Comparison of ENCODE assay signal across 8 cellular contexts in genomic region chr16:87490799-87491521, GRCh38. TPM values are rescaled to one million over a fixed set of nuclear protein-coding genes. Genes with fewer than 3 reads are reported as not detected.
DNase-seq lines count a peak whose midpoint lies in the region; ATAC-seq, FAIRE-seq and TF ChIP-seq lines count a peak whose summit lies in the region.
"Not testable (repeated sequence)": the region's sequence is repeated elsewhere in the genome, so short reads cannot be mapped to it uniquely, and the experiment has no call there.

No MANE protein-coding gene starts in this region.

- dilution Hi-C loops in IMR-90 (cut with HindIII; ENCODE audit: low sequenced_read_pairs, unreplicated experiment), result not testable (repeated sequence)

- H2AK9ac ChIP-seq in IMR-90 (replicated peaks; ENCODE audit: low read depth, low read length, poor library complexity), result peak overlapping the region; percentile 37

- 0 out of 2 replicates have a peak overlapping the region, but pooled peaks have one; percentile 27 for H3K4ac ChIP-seq in IMR-90 (ENCODE audit: low read depth, low read length)
- H3K4ac ChIP-seq in H1 (replicated peaks; ENCODE audit: insufficient read length, low read depth, low read length), result not testable (repeated sequence)

- peaks cover 9 to 57% of the 10 kb centered on the region in 2 experiments for H3K79me2 ChIP-seq in H1 (ENCODE audit: control insufficient read depth in 1 of 2, insufficient read depth in 2 of 2, low read length in 2 of 2)

- not testable (repeated sequence) for BruUV-seq in IMR-90 (replicated peaks; lab: Mats Ljungman, UMichigan)

- not testable (repeated sequence) for TF ChIP-seq EP300 in H1 (IDR thresholded peaks at IDR 0.05; ENCODE audit: borderline replicate concordance in 1 of 2, low read depth in 2 of 2, low read length in 2 of 2)

- peak overlapping the region; percentile 64 for H3K23ac ChIP-seq in IMR-90 (ENCODE audit: low read depth, low read length)
- not testable (repeated sequence) for H3K23ac ChIP-seq in H1 (ENCODE audit: insufficient read length)

- H2AK5ac ChIP-seq in IMR-90 (ENCODE audit: low read depth, low read length), result peak overlapping the region; percentile 23; the same call in 1 of the 2 replicates
- not testable (repeated sequence) for H2AK5ac ChIP-seq in H1 (ENCODE audit: low read depth, low read length)

- H3K27ac Mint-ChIP-seq in activated naive CD4-positive, alpha-beta T cell treated with anti-CD3 and anti-CD28 coated beads for 36 hours, result peak overlapping the region; percentile 75
- peak overlapping the region; percentile 32 for H3K27ac Mint-ChIP-seq in stimulated activated memory B cell treated with anti-CD40 and anti-IgM and Interleukin-4, amounts not matched to agents 10 μg/mL and 1 μg/mL and 100 μg/mL, for 72 hours

- not testable (repeated sequence) for H3K56ac ChIP-seq in IMR-90 (ENCODE audit: extremely low read depth, insufficient read depth, low read length); H1 (replicated peaks; ENCODE audit: insufficient read length, low read depth, low read length)

- H3K27me3 Mint-ChIP-seq in activated naive CD4-positive, alpha-beta T cell treated with anti-CD3 and anti-CD28 coated beads for 36 hours (ENCODE audit: low read depth), result not testable (repeated sequence)
- H3K27me3 Mint-ChIP-seq in stimulated activated memory B cell treated with anti-CD40 and anti-IgM and Interleukin-4, amounts not matched to agents 10 μg/mL and 1 μg/mL and 100 μg/mL, for 72 hours, result peaks cover 56% of the 10 kb centered on the region

- not testable (repeated sequence) for H2BK20ac ChIP-seq in IMR-90 (ENCODE audit: low read depth, low read length); H1 (ENCODE audit: low read length)

- not testable (repeated sequence) for H3K9me3 ChIP-seq in BE2C; IMR-90 (ENCODE audit: control insufficient read depth, insufficient read depth, low read length); H1 (ENCODE audit: insufficient read depth in 2 of 2, low read depth in 1 of 2, low read length in 1 of 2)

- H3K9me1 ChIP-seq in IMR-90 (ENCODE audit: insufficient read depth, low read length), result not testable (repeated sequence)

- 0 out of 2 replicates have a peak overlapping the region, but pooled peaks have one; percentile 2 for H3K27ac ChIP-seq in IMR-90 (ENCODE audit: insufficient read depth, low read length)
- not testable (repeated sequence) for H3K27ac ChIP-seq in H1 (ENCODE audit: low read depth, low read length); rectal smooth muscle tissue (ENCODE audit: low read depth, low read length)

- H2BK120ac ChIP-seq in IMR-90 (ENCODE audit: low read depth, low read length); H1 (replicated peaks; ENCODE audit: low read depth, low read length): not testable (repeated sequence)

- not testable (repeated sequence) for H2AFZ ChIP-seq in IMR-90 (replicated peaks; ENCODE audit: low read length, poor library complexity); H1 (ENCODE audit: low read length)

- peaks cover 12% of the 10 kb centered on the region; the same call in 1 of the 2 replicates for H3K23me2 ChIP-seq in H1 (ENCODE audit: low read depth, low read length)

- H3K27me3 ChIP-seq in BE2C; IMR-90 (ENCODE audit: control insufficient read depth, insufficient read depth, low read length); H1 (replicated peaks in 1 of 4; ENCODE audit: control insufficient read depth in 3 of 4, extremely low read depth in 1 of 4, insufficient read depth in 3 of 4, low read length in 3 of 4); rectal smooth muscle tissue (ENCODE audit: control insufficient read depth, insufficient read depth, low read length): not testable (repeated sequence)

- H4K5ac ChIP-seq in IMR-90 (ENCODE audit: low read depth, low read length); H1 (ENCODE audit: insufficient read length, low read depth, low read length): not testable (repeated sequence)

- H4K91ac ChIP-seq in IMR-90 (ENCODE audit: insufficient read depth, low read depth, low read length); H1 (replicated peaks; ENCODE audit: insufficient read length, low read length): not testable (repeated sequence)

- peaks cover 26% of the 10 kb centered on the region for H3K36me3 Mint-ChIP-seq in activated naive CD4-positive, alpha-beta T cell treated with anti-CD3 and anti-CD28 coated beads for 36 hours (ENCODE audit: low read depth)
- not testable (repeated sequence) for H3K36me3 Mint-ChIP-seq in stimulated activated memory B cell treated with anti-CD40 and anti-IgM and Interleukin-4, amounts not matched to agents 10 μg/mL and 1 μg/mL and 100 μg/mL, for 72 hours

- not testable (repeated sequence) for TF ChIP-seq RAD21 in IMR-90 (IDR thresholded peaks at IDR 0.05; ENCODE audit: low read length); H1 (IDR thresholded peaks at IDR 0.05 in 1 of 2, conservative IDR thresholded peaks at IDR 0.05 in 1 of 2; ENCODE audit: low read depth in 2 of 2, low read length in 2 of 2)

- peak overlapping the region; percentile 76 for H3K4me3 Mint-ChIP-seq in activated naive CD4-positive, alpha-beta T cell treated with anti-CD3 and anti-CD28 coated beads for 36 hours
- peak overlapping the region; percentile 75 for H3K4me3 Mint-ChIP-seq in stimulated activated memory B cell treated with anti-CD40 and anti-IgM and Interleukin-4, amounts not matched to agents 10 μg/mL and 1 μg/mL and 100 μg/mL, for 72 hours

- TF ChIP-seq POLR2A in IMR-90 (IDR thresholded peaks at IDR 0.05; ENCODE audit: low read depth, low read length), result peak; percentile 19; the same call in 1 of the 2 replicates
- TF ChIP-seq POLR2A in H1 (IDR thresholded peaks at IDR 0.05; ENCODE audit: control extremely low read depth in 1 of 2, low read depth in 2 of 2, low read length in 2 of 2), result not testable (repeated sequence)

- not testable (repeated sequence) for TF ChIP-seq CTCF in BE2C (IDR thresholded peaks at IDR 0.05; ENCODE audit: low read depth, low read length); IMR-90 (conservative IDR thresholded peaks at IDR 0.05; ENCODE audit: low read depth, low read length); H1 (IDR thresholded peaks at IDR 0.05; ENCODE audit: control extremely low read depth in 1 of 3, insufficient read depth in 1 of 3, low read depth in 1 of 3, low read length in 3 of 3)

- not testable (repeated sequence) for H3K18ac ChIP-seq in IMR-90 (ENCODE audit: low read depth, low read length); H1 (ENCODE audit: extremely low read depth, low read length)

- H3K9ac ChIP-seq in IMR-90 (ENCODE audit: low read depth, low read length) (peak overlapping the region; percentile 54), H1 (replicated peaks in 1 of 4; ENCODE audit: extremely low read depth in 1 of 4, low read depth in 3 of 4, low read length in 3 of 4) (peak overlapping the region in 1 of 4 experiments; percentile 40; a peak in 1 of 7 replicates)
- H3K9ac ChIP-seq in rectal smooth muscle tissue (ENCODE audit: low read length), result not testable (repeated sequence)

- H3K4me1 ChIP-seq in BE2C, result not testable (repeated sequence)
- H3K4me1 ChIP-seq in IMR-90 (ENCODE audit: control insufficient read depth, insufficient read depth, low read length) (peaks cover 23% of the 10 kb centered on the region), H1 (replicated peaks in 1 of 4; ENCODE audit: control insufficient read depth in 3 of 4, insufficient read depth in 4 of 4, low read length in 3 of 4) (peaks cover 9 to 23% (median 13%) of the 10 kb centered on the region in 4 experiments), rectal smooth muscle tissue (ENCODE audit: control insufficient read depth, insufficient read depth, low read length) (peaks cover 29% of the 10 kb centered on the region)

- intact Hi-C loops in IMR-90 (cut with micrococcal nuclease), result loop anchor here (5.0 kb wide), 1 partner anchor 44 kb away; no protein-coding TSS in a partner anchor
- intact Hi-C loops in activated naive CD4-positive, alpha-beta T cell treated with anti-CD3 and anti-CD28 coated beads for 36 hours (cut with micrococcal nuclease), result loop anchor here (2.0 to 10.0 kb wide), 4 partner anchors 54 to 936 kb away; partner anchors contain the start of gene MTHFSD

- H3K4me2 ChIP-seq in IMR-90 (ENCODE audit: low read depth, low read length), result peak overlapping the region; percentile 94
- H3K4me2 ChIP-seq in H1 (ENCODE audit: insufficient read depth in 1 of 2, low read depth in 2 of 2, low read length in 2 of 2), result peak overlapping the region; percentile 82 to 87

- peak overlapping the region; percentile 25; the same call in 1 of the 2 replicates for H3K14ac ChIP-seq in IMR-90 (replicated peaks; ENCODE audit: low read depth, low read length)
- H3K14ac ChIP-seq in H1 (ENCODE audit: insufficient read length), result not testable (repeated sequence)

- DNase-seq in BE2C, result peak; percentile 32
- DNase-seq in IMR-90, result not testable (repeated sequence)
- DNase-seq in activated naive CD4-positive, alpha-beta T cell treated with anti-CD3 and anti-CD28 coated beads for 36 hours, result peak; percentile 87
- DNase-seq in H1 (ENCODE audit: low read depth in 1 of 2, low spot score in 2 of 2), result peak in 1 of 2 experiments; percentile 54
- peak; percentile 45 for DNase-seq in left kidney (ENCODE audit: low read depth, low spot score)

- H2BK15ac ChIP-seq in IMR-90 (ENCODE audit: low read depth, low read length); H1 (ENCODE audit: low read length): not testable (repeated sequence)

- not testable (repeated sequence) for H3K9me3 Mint-ChIP-seq in activated naive CD4-positive, alpha-beta T cell treated with anti-CD3 and anti-CD28 coated beads for 36 hours; stimulated activated memory B cell treated with anti-CD40 and anti-IgM and Interleukin-4, amounts not matched to agents 10 μg/mL and 1 μg/mL and 100 μg/mL, for 72 hours

- FAIRE-seq in H1 (lab: Jason Lieb, UNC), result not testable (repeated sequence)

- in situ Hi-C loops in IMR-90 (cut with MboI; ENCODE audit: low sequenced_read_pairs), result not testable (repeated sequence)

- WGBS in IMR-90 (ENCODE audit: extremely low coverage in 2 of 2, insufficient read length in 1 of 2), 2 experiments, result 32% methylated on average over 11 of the region's 45 CpGs; no CpG with 5 or more reads in 1 of the 2 experiments
- 64% methylated on average over 45 of the region's 45 CpGs; no CpG with 5 or more reads in 1 of the 2 experiments for WGBS in H1 (ENCODE audit: extremely low coverage in 1 of 2, insufficient coverage in 1 of 2, insufficient read length in 1 of 2, insufficient replicate concordance in 2 of 2, low coverage in 1 of 2, low lambda C conversion rate in 2 of 2, missing lambda C conversion rate in 1 of 2), 2 experiments

- CTCF ChIA-PET in IMR-90 (lab: Yijun Ruan, JAX), result not testable (repeated sequence)
- CTCF ChIA-PET in activated naive CD4-positive, alpha-beta T cell treated with anti-CD3 and anti-CD28 coated beads for 36 hours (lab: Charles Lee), result interaction anchor here (1.2 to 1.3 kb wide), 2 partner anchors 27 to 29 kb away, joined by 3 to 5 read pairs; no protein-coding TSS in a partner anchor
- CTCF ChIA-PET in H1 (lab: Charles Lee; ENCODE audit: partially characterized antibody), result interaction anchor here (0.8 to 1.7 kb wide), 2 partner anchors 25 to 30 kb away, joined by 3 to 7 read pairs; no protein-coding TSS in a partner anchor

- not testable (repeated sequence) for H2BK5ac ChIP-seq in IMR-90 (ENCODE audit: low read depth, low read length, poor library complexity, severe bottlenecking); H1 (ENCODE audit: low read depth, low read length)

- POLR2A ChIA-PET in IMR-90 (lab: Charles Lee; ENCODE audit: unreplicated experiment), result not testable (repeated sequence)
- POLR2A ChIA-PET in H1 (lab: Charles Lee; ENCODE audit: partially characterized antibody), result interaction anchor here (0.7 to 1.0 kb wide), 2 partner anchors 10 to 80 kb away, joined by 3 read pairs; no protein-coding TSS in a partner anchor

- peaks cover 24 to 51% of the 10 kb centered on the region in 2 experiments for H3K79me1 ChIP-seq in IMR-90 (ENCODE audit: low read depth in 1 of 2, low read length in 2 of 2)
- not testable (repeated sequence) for H3K79me1 ChIP-seq in H1 (ENCODE audit: low read depth, low read length)

- not testable (repeated sequence) for H2BK12ac ChIP-seq in H1 (ENCODE audit: low read depth, low read length)

- peaks cover 56% of the 10 kb centered on the region for H3K4me1 Mint-ChIP-seq in activated naive CD4-positive, alpha-beta T cell treated with anti-CD3 and anti-CD28 coated beads for 36 hours (ENCODE audit: low read depth)
- peaks cover 39% of the 10 kb centered on the region for H3K4me1 Mint-ChIP-seq in stimulated activated memory B cell treated with anti-CD40 and anti-IgM and Interleukin-4, amounts not matched to agents 10 μg/mL and 1 μg/mL and 100 μg/mL, for 72 hours

- not testable (repeated sequence) for H4K8ac ChIP-seq in IMR-90 (ENCODE audit: low read depth in 2 of 2, low read length in 2 of 2)
- H4K8ac ChIP-seq in H1 (ENCODE audit: extremely low read depth, insufficient read depth, low read length), result peak overlapping the region; percentile 85

- ATAC-seq in IMR-90 (ENCODE audit: low read depth); stimulated activated memory B cell treated with anti-CD40 and anti-IgM and Interleukin-4, amounts not matched to agents 10 μg/mL and 1 μg/mL and 100 μg/mL, for 72 hours: not testable (repeated sequence)
- peak; percentile 34 to 42 for ATAC-seq in activated CD4-positive, CD25-positive, alpha-beta regulatory T cell treated with anti-CD3 and anti-CD28 coated beads, Interleukin-2, amount 50 U/mL, for 24 hours

- H3K4me3 ChIP-seq in BE2C (ENCODE audit: low read depth, low read length) (peak overlapping the region; percentile 68), IMR-90 (ENCODE audit: insufficient read depth, low read depth, low read length) (peak overlapping the region; percentile 67), H1 (ENCODE audit: extremely low read depth in 1 of 4, insufficient read depth in 2 of 4, low read depth in 3 of 4, low read length in 4 of 4) (peak overlapping the region; percentile 37 to 58 (median 50)), rectal smooth muscle tissue (ENCODE audit: low read length) (peak overlapping the region; percentile 56)

- H4K20me1 ChIP-seq in IMR-90 (ENCODE audit: insufficient read depth, low read length) (peaks cover 55% of the 10 kb centered on the region), H1 (replicated peaks in 1 of 2; ENCODE audit: control insufficient read depth in 1 of 2, insufficient read depth in 2 of 2, low read length in 2 of 2) (peaks cover 17 to 22% of the 10 kb centered on the region in 2 experiments)

- H3K36me3 ChIP-seq in BE2C; IMR-90 (ENCODE audit: control insufficient read depth, insufficient read depth, low read length); H1 (ENCODE audit: control insufficient read depth in 2 of 4, insufficient read depth in 4 of 4, low read length in 3 of 4); rectal smooth muscle tissue (ENCODE audit: control insufficient read depth, insufficient read depth, low read length): not testable (repeated sequence)

RNA-seq across cellular contexts. Expression of gene ZCCHC14, which starts 1.9 kb away (rescaled TPM):
- polyA plus RNA-seq in BE2C (2012; ENCODE audit: insufficient read depth, insufficient read length, low read depth), result 25.0 TPM
- total RNA-seq in IMR-90 (2012; rRNA removed), result 2.5 and 2.8 TPM in 2 replicates
- polyA plus RNA-seq in IMR-90 (2012; rRNA removed), result 5.3 and 7.4 TPM in 2 replicates
- polyA plus RNA-seq in IMR-90 (2012; cell fraction: cytosol; rRNA removed), result 3.1 and 5.0 TPM in 2 replicates
- polyA plus RNA-seq in IMR-90 (2012; cell fraction: nucleus; rRNA removed; ENCODE audit: low replicate concordance), result 18.4 and 27.2 TPM in 2 replicates
- 10 to 100 TPM; 12.4 to 13.9 TPM for total RNA-seq in activated naive CD4-positive, alpha-beta T cell treated with anti-CD3 and anti-CD28 coated beads for 36 hours
- total RNA-seq in H1 (2021; fragmentation: NEBNext Ultra II Directional; extraction: Animal tissue kit (Norgen Biotek cat#: 25700)), result 27.1 and 28.2 TPM in 2 replicates
- polyA plus RNA-seq in H1 (2011; rRNA removed), result 8.2 and 15.6 TPM in 2 replicates
- polyA plus RNA-seq in H1 (2011; cell fraction: cytosol; rRNA removed), result 6.5 TPM
- polyA plus RNA-seq in H1 (2011; cell fraction: nucleus; rRNA removed), result 44.9 TPM
- 14.6 to 17.2 TPM (median 16.2 TPM) in 4 replicates for polyA plus RNA-seq in H1 (2012, experiment 1 of 2)
- polyA plus RNA-seq in H1 (2012, experiment 2 of 2), result 3.6 TPM
- polyA plus RNA-seq in H1 (2013, experiment 1 of 2), result 13.4 TPM
- 13.2 TPM for polyA plus RNA-seq in H1 (2013, experiment 2 of 2)
- 7.8 and 11.3 TPM in 2 replicates for polyA minus RNA-seq in H1 (2011; rRNA and poly(A)+ RNA removed)
- polyA minus RNA-seq in H1 (2011; cell fraction: cytosol; rRNA and poly(A)+ RNA removed), result 16.9 TPM
- 19.5 TPM for polyA minus RNA-seq in H1 (2011; cell fraction: nucleus; rRNA and poly(A)+ RNA removed)
